ENCODE assay signal across 11 cellular contexts in genomic region chr17:30212750-30213149, GRCh38. TPM values are rescaled to one million over a fixed set of nuclear protein-coding genes. Genes with fewer than 3 reads are reported as not detected.
A peak's percentile ranks its signal among the peaks of the same experiment; 100 is the strongest.
DNase-seq lines count a peak whose midpoint lies in the region; ATAC-seq lines count a peak whose summit lies in the region.
"Had no signal": no experiment of that assay in that cellular context is flagged by ENCODE, and none has a peak within 500 bp of the region (broad histone marks: within the 10 kb centered on the region; RNA-seq: fewer than 3 reads in every experiment).

No MANE protein-coding gene starts in this region.

- H3K27ac Mint-ChIP-seq in natural killer cell treated with Interleukin-12 subunit alpha and Interleukin-12 subunit beta and Interleukin-15 and Interleukin-18, amount 100 ng/mL, for 72 hours, result peak overlapping the region in 1 of 2 donors; percentile 74
- H3K27ac Mint-ChIP-seq: activated naive CD4-positive, alpha-beta T cell treated with anti-CD3 and anti-CD28 coated beads, Interleukin-2, amount 50 U/mL, for 24 hours; naive thymus-derived CD4-positive, alpha-beta T cell had no signal

- peaks cover 0 to 6% of the 10 kb centered on the region in 2 donors for H3K27me3 Mint-ChIP-seq in natural killer cell treated with Interleukin-12 subunit alpha and Interleukin-12 subunit beta and Interleukin-15 and Interleukin-18, amount 100 ng/mL, for 72 hours
- H3K27me3 Mint-ChIP-seq: activated naive CD4-positive, alpha-beta T cell treated with anti-CD3 and anti-CD28 coated beads, Interleukin-2, amount 50 U/mL, for 24 hours had no signal

- H3K4me3 Mint-ChIP-seq in natural killer cell treated with Interleukin-12 subunit alpha and Interleukin-12 subunit beta and Interleukin-15 and Interleukin-18, amount 100 ng/mL, for 72 hours, result peak overlapping the region; percentile 43
- H3K4me3 Mint-ChIP-seq: activated naive CD4-positive, alpha-beta T cell treated with anti-CD3 and anti-CD28 coated beads, Interleukin-2, amount 50 U/mL, for 24 hours; naive thymus-derived CD4-positive, alpha-beta T cell had no signal

- H3K9me3 Mint-ChIP-seq in natural killer cell treated with Interleukin-12 subunit alpha and Interleukin-12 subunit beta and Interleukin-15 and Interleukin-18, amount 100 ng/mL, for 72 hours, result no peaks in the 10 kb centered on the region
- H3K9me3 Mint-ChIP-seq: activated naive CD4-positive, alpha-beta T cell treated with anti-CD3 and anti-CD28 coated beads, Interleukin-2, amount 50 U/mL, for 24 hours; naive thymus-derived CD4-positive, alpha-beta T cell had no signal

- intact Hi-C loops in posterior cingulate gyrus (cut with DNase I), result no loop called here

- peaks cover 18 to 34% of the 10 kb centered on the region in 2 donors for H3K4me1 Mint-ChIP-seq in natural killer cell treated with Interleukin-12 subunit alpha and Interleukin-12 subunit beta and Interleukin-15 and Interleukin-18, amount 100 ng/mL, for 72 hours (ENCODE audit: low read depth in 2 of 2)
- H3K4me1 Mint-ChIP-seq: activated naive CD4-positive, alpha-beta T cell treated with anti-CD3 and anti-CD28 coated beads, Interleukin-2, amount 50 U/mL, for 24 hours had no signal

- no peak for DNase-seq in natural killer cell treated with Interleukin-12 subunit alpha and Interleukin-12 subunit beta and Interleukin-15 and Interleukin-18, amount 100 ng/mL, for 72 hours (ENCODE audit: low spot score)
- DNase-seq in posterior cingulate gyrus (no peak), glomerular visceral epithelial cell (ENCODE audit: extremely low spot score) (no peak), HuH-7.5 (ENCODE audit: low spot score) (no peak)
- DNase-seq: Calu3; naive thymus-derived CD4-positive, alpha-beta T cell; NCI-H2227 treated with DMSO at 0.1 percent for 48 hours had no signal

- H3K36me3 Mint-ChIP-seq in natural killer cell treated with Interleukin-12 subunit alpha and Interleukin-12 subunit beta and Interleukin-15 and Interleukin-18, amount 100 ng/mL, for 72 hours, result no peaks in the 10 kb centered on the region
- H3K36me3 Mint-ChIP-seq: activated naive CD4-positive, alpha-beta T cell treated with anti-CD3 and anti-CD28 coated beads, Interleukin-2, amount 50 U/mL, for 24 hours; naive thymus-derived CD4-positive, alpha-beta T cell had no signal

- peak; percentile 61 for ATAC-seq in GM18861 (IDR thresholded peaks at IDR 0.05; ENCODE audit: unreplicated experiment)
- peak; percentile 59 for ATAC-seq in GM21423 (IDR thresholded peaks at IDR 0.05; ENCODE audit: unreplicated experiment)
- ATAC-seq in HG03108 (IDR thresholded peaks at IDR 0.05; ENCODE audit: unreplicated experiment), result peak; percentile 62
- ATAC-seq in natural killer cell treated with Interleukin-12 subunit alpha and Interleukin-12 subunit beta and Interleukin-15 and Interleukin-18, amount 100 ng/mL, for 72 hours, result peak; percentile 38 to 79
- ATAC-seq: naive thymus-derived CD4-positive, alpha-beta T cell had no signal

RNA-seq across cellular contexts. Expression of gene SLC6A4, which starts 22.7 kb away (rescaled TPM):
- under 1 TPM in 1 of 2 donors, not detected in 1; 0.12 TPM for total RNA-seq in natural killer cell treated with Interleukin-12 subunit alpha and Interleukin-12 subunit beta and Interleukin-15 and Interleukin-18, amount 100 ng/mL, for 72 hours
- total RNA-seq: Calu3 had no signal
